Comparison of ENCODE assay signal across 1 cellular context in genomic region chr3:17798000-17798399, GRCh38.
TF ChIP-seq lines count a peak whose summit lies in the region.

No MANE protein-coding gene starts in this region.

TF ChIP-seq in HCT116, 20 proteins besides CTCF, POLR2A, EP300 and RAD21 (continued from another document):
- TF ChIP-seq REST (IDR thresholded peaks at IDR 0.05; ENCODE audit: low read depth) (no peak), CBX3 (IDR thresholded peaks at IDR 0.05; ENCODE audit: low read depth) (no peak)
